Comparison of ENCODE assay signal across 14 cellular contexts in the genomic region with DNA sequence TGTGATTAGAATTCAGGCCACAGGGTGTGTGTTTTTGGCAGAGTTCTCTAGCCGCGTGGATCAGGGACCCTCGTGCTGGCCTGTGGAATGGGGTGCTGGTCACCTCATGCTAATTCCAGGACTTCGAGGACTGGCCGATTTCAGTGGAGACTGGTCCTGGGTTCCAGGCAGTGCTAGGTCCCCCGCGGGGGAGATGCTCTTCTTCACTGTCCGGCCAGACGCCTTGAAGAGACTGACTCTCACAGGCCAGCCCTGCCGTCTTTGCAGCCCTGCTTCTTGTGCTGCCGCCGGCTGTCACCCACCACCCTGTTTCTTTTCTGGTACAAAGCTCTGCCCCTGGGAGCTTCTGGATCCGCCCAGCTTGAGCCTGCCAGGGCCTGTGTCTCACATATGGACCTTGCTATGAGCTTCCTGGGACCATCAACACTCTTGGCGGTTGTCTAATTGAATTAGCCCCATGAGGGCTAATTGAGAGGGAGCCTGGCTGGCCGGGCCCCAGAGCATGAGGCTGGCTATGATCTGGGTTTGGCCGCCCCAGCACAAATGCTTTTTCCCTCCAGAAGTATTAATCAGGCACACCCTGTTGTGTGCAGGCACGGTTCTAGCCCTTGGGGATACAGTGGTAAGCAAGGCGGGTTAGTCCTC. TPM values are rescaled to one million over a fixed set of nuclear protein-coding genes. Genes with fewer than 3 reads are reported as not detected.
DNase-seq lines count a peak whose midpoint lies in the region; ATAC-seq, FAIRE-seq and TF ChIP-seq lines count a peak whose summit lies in the region.
"Had no signal": no experiment of that assay in that cellular context is flagged by ENCODE, and none has a peak within 500 bp of the region (broad histone marks: within the 10 kb centered on the region; RNA-seq: fewer than 3 reads in every experiment).

No MANE protein-coding gene starts in this region.

- H3K27ac ChIP-seq in K562 (ENCODE audit: extremely low read depth, low read depth, low read length) (peak overlapping the region; percentile 12; the same call in 1 of the 3 replicates), tibial artery (peak overlapping the region; percentile 72 to 79), pancreas (no peak overlapping the region)
- H3K27ac ChIP-seq: foreskin keratinocyte had no signal

- TF ChIP-seq CTCF in K562 (IDR thresholded peaks at IDR 0.05 in 2 of 3, conservative IDR thresholded peaks at IDR 0.05 in 1 of 3; ENCODE audit: insufficient read depth in 2 of 3, low read depth in 1 of 3, low read length in 3 of 3), result no peak
- TF ChIP-seq CTCF in mucosa of descending colon (IDR thresholded peaks at IDR 0.05), result no peak
- no peak for TF ChIP-seq CTCF in tibial artery (IDR thresholded peaks at IDR 0.05)
- no peak for TF ChIP-seq CTCF in pancreas (IDR thresholded peaks at IDR 0.05)

- 84% methylated on average over 17 of the region's 18 CpGs for WGBS in K562 (ENCODE audit: insufficient coverage, low coverage, missing lambda C conversion rate)
- 80 to 82% methylated on average over 18 of the region's 18 CpGs for WGBS in pancreas, 2 donors

- H2AFZ ChIP-seq in K562 (ENCODE audit: low read depth, low read length), result no peak overlapping the region
- H2AFZ ChIP-seq: GM23338 had no signal

- POLR2A ChIA-PET in K562 (lab: Yijun Ruan, JAX), result interaction anchor here (0.7 to 6.8 kb wide), 8 partner anchors 6 to 385 kb away, joined by 3 to 75 read pairs (median 4); a partner anchor contains a TSS

- H3K36me3 ChIP-seq in K562 (ENCODE audit: control insufficient read depth, insufficient read depth, low read length) (peaks cover 90% of the 10 kb centered on the region), mucosa of descending colon (ENCODE audit: low read depth) (no peaks in the 10 kb centered on the region), tibial artery (peaks cover 16 to 34% (median 26%) of the 10 kb centered on the region in 3 donors), pancreas (peaks cover 0 to 8% (median 0%) of the 10 kb centered on the region in 3 donors)

- H3K4me1 Mint-ChIP-seq in activated naive CD4-positive, alpha-beta T cell treated with anti-CD3 and anti-CD28 coated beads, Interleukin-2, amount 50 U/mL, for 24 hours, result peaks cover 28% of the 10 kb centered on the region

- H3K27ac Mint-ChIP-seq in activated naive CD4-positive, alpha-beta T cell treated with anti-CD3 and anti-CD28 coated beads, Interleukin-2, amount 50 U/mL, for 24 hours, result peak overlapping the region; percentile 89
- H3K27ac Mint-ChIP-seq: activated CD4-positive, alpha-beta memory T cell treated with anti-CD3 and anti-CD28 coated beads, Interleukin-2, amount 10 ng/mL, durations not matched to agents 7 days and 5 days had no signal

- BruUV-seq in K562 (replicated peaks; lab: Mats Ljungman, UMichigan), result no TSS peak

- H3K27me3 Mint-ChIP-seq in activated naive CD4-positive, alpha-beta T cell treated with anti-CD3 and anti-CD28 coated beads, Interleukin-2, amount 50 U/mL, for 24 hours, result no peaks in the 10 kb centered on the region
- H3K27me3 Mint-ChIP-seq: activated CD4-positive, alpha-beta memory T cell treated with anti-CD3 and anti-CD28 coated beads, Interleukin-2, amount 10 ng/mL, durations not matched to agents 7 days and 5 days had no signal

- CTCF ChIA-PET in K562 (lab: Yijun Ruan, JAX; ENCODE audit: low intra/inter-chr PET ratio), result no interaction called here

- H3K9me3 Mint-ChIP-seq in activated naive CD4-positive, alpha-beta T cell treated with anti-CD3 and anti-CD28 coated beads, Interleukin-2, amount 50 U/mL, for 24 hours, result no peaks in the 10 kb centered on the region
- H3K9me3 Mint-ChIP-seq: activated CD4-positive, alpha-beta memory T cell treated with anti-CD3 and anti-CD28 coated beads, Interleukin-2, amount 10 ng/mL, durations not matched to agents 7 days and 5 days; GM23338 had no signal

- intact Hi-C loops in K562 (cut with micrococcal nuclease), result no loop called here
- intact Hi-C loops in mucosa of descending colon (cut with DNase I, micrococcal nuclease), result no loop called here
- intact Hi-C loops in tibial artery (cut with DNase I; ENCODE audit: low total_unique reads), result loop anchor here (5.0 kb wide), 1 partner anchor 1329 kb away; no protein-coding TSS in a partner anchor
- intact Hi-C loops in pancreas (cut with DNase I), result no loop called here

- TF ChIP-seq POLR2A in K562 (conservative IDR thresholded peaks at IDR 0.05), result no peak

- peak overlapping the region; percentile 9 to 76; a peak in 3 of 4 replicates for H3K9ac ChIP-seq in K562 (ENCODE audit: insufficient read depth in 1 of 2, low read depth in 2 of 2, low read length in 2 of 2)

- no peak overlapping the region for H3K4me3 ChIP-seq in K562
- no peak overlapping the region for H3K4me3 ChIP-seq in mucosa of descending colon
- no peak overlapping the region for H3K4me3 ChIP-seq in tibial artery
- no peak overlapping the region for H3K4me3 ChIP-seq in pancreas
- H3K4me3 ChIP-seq: dorsolateral prefrontal cortex, GM23338 had no signal

- ATAC-seq in K562, result no peak
- peak; percentile 9 for ATAC-seq in mucosa of descending colon
- no peak for ATAC-seq in pancreas
- no peak for ATAC-seq in GM18502 (IDR thresholded peaks at IDR 0.05; ENCODE audit: poor library complexity, unreplicated experiment)
- ATAC-seq: foreskin keratinocyte had no signal

- DNase-seq in activated naive CD4-positive, alpha-beta T cell treated with Interleukin-2 at 50 U/mL for 16 hours, result no peak
- no peak for DNase-seq in K562 (ENCODE audit: extremely low read depth in 1 of 4, low spot score in 3 of 4)
- DNase-seq in mucosa of descending colon, result peak in 1 of 3 donors; percentile 56
- DNase-seq in tibial artery, result peak in 1 of 2 donors; percentile 58
- DNase-seq in pancreas, result no peak
- DNase-seq in NCI-H226, result no peak
- DNase-seq: activated CD4-positive, alpha-beta memory T cell treated with anti-CD3 and anti-CD28 coated beads, Interleukin-2, amount 10 ng/mL, durations not matched to agents 7 days and 5 days; amygdala; foreskin keratinocyte; kidney had no signal

- H3K9me3 ChIP-seq in K562 (replicated peaks; ENCODE audit: control insufficient read depth, insufficient read depth, low read depth, low read length), result no peaks in the 10 kb centered on the region
- H3K9me3 ChIP-seq in mucosa of descending colon, result no peaks in the 10 kb centered on the region
- H3K9me3 ChIP-seq in tibial artery, result no peaks in the 10 kb centered on the region
- no peaks in the 10 kb centered on the region for H3K9me3 ChIP-seq in pancreas

- peaks cover 2% of the 10 kb centered on the region for H3K9me1 ChIP-seq in K562 (ENCODE audit: control insufficient read depth, insufficient read depth, low read length)

- no peak overlapping the region; the same call in 1 of the 2 replicates for H3K4me2 ChIP-seq in K562 (ENCODE audit: insufficient read depth, low read length)
- H3K4me2 ChIP-seq: GM23338 had no signal

- H3K27me3 ChIP-seq in K562 (ENCODE audit: control insufficient read depth in 2 of 2, insufficient read depth in 2 of 2, low read length in 2 of 2) (no peaks in the 10 kb centered on the region), tibial artery (no peaks in the 10 kb centered on the region), pancreas (no peaks in the 10 kb centered on the region)
- H3K27me3 ChIP-seq: dorsolateral prefrontal cortex, foreskin keratinocyte had no signal

- FAIRE-seq in K562 (lab: Jason Lieb, UNC) (no peak), pancreas (lab: Jason Lieb, UNC) (no peak)
- FAIRE-seq: kidney had no signal

- peaks cover 12% of the 10 kb centered on the region for H3K36me3 Mint-ChIP-seq in activated naive CD4-positive, alpha-beta T cell treated with anti-CD3 and anti-CD28 coated beads, Interleukin-2, amount 50 U/mL, for 24 hours

- in situ Hi-C loops in K562 (cut with MboI), result no loop called here

- H3K4me3 Mint-ChIP-seq in activated naive CD4-positive, alpha-beta T cell treated with anti-CD3 and anti-CD28 coated beads, Interleukin-2, amount 50 U/mL, for 24 hours, result peak overlapping the region; percentile 77
- H3K4me3 Mint-ChIP-seq: activated CD4-positive, alpha-beta memory T cell treated with anti-CD3 and anti-CD28 coated beads, Interleukin-2, amount 10 ng/mL, durations not matched to agents 7 days and 5 days; GM23338 had no signal

- no peak for TF ChIP-seq RAD21 in K562 (CRISPR knock-in tag; conservative IDR thresholded peaks at IDR 0.05 in 1 of 2, IDR thresholded peaks at IDR 0.05 in 1 of 2)

- H4K20me1 ChIP-seq in K562 (replicated peaks; ENCODE audit: control insufficient read depth, insufficient read depth, low read length), result peaks cover 14% of the 10 kb centered on the region; the same call in 1 of the 2 replicates

- TF ChIP-seq EP300 in K562 (IDR thresholded peaks at IDR 0.05; ENCODE audit: low read length), result no peak

- H3K79me2 ChIP-seq in K562 (ENCODE audit: control insufficient read depth, insufficient read depth, low read length), result peaks cover 100% of the 10 kb centered on the region

- peaks cover 33 to 79% of the 10 kb centered on the region in 2 experiments; a peak in 4 of 5 replicates for H3K4me1 ChIP-seq in K562 (replicated peaks in 1 of 2; ENCODE audit: control insufficient read depth in 2 of 2, insufficient read depth in 2 of 2, low read length in 2 of 2)
- H3K4me1 ChIP-seq in mucosa of descending colon (ENCODE audit: low read depth), result peaks cover 78% of the 10 kb centered on the region
- peaks cover 6 to 79% (median 67%) of the 10 kb centered on the region in 4 donors for H3K4me1 ChIP-seq in tibial artery
- H3K4me1 ChIP-seq in pancreas, result peaks cover 25 to 49% (median 34%) of the 10 kb centered on the region in 3 donors

TF ChIP-seq in K562, 482 proteins besides CTCF, POLR2A, EP300 and RAD21 (continues in another document):
- TF ChIP-seq SMC3 (conservative IDR thresholded peaks at IDR 0.05; ENCODE audit: insufficient read depth, low read depth, low read length), result no peak

RNA-seq across cellular contexts. Expression of a gene that starts 8.2 kb away (rescaled TPM):
- 289 and 513 TPM in 2 replicates for total RNA-seq in K562 (2011; cell fraction: chromatin; rRNA removed; ENCODE audit: low replicate concordance)
- total RNA-seq in K562 (2011; cell fraction: nucleolus; rRNA removed), result 197 and 203 TPM in 2 replicates
- 215 and 311 TPM in 2 replicates for total RNA-seq in K562 (2011; cell fraction: nucleoplasm; rRNA removed)
- 14.7 and 36.9 TPM in 2 replicates for total RNA-seq in K562 (2014; rRNA removed)
- 13.8 and 18.1 TPM in 2 replicates for total RNA-seq in K562 (2014; rRNA removed; fragmentation: Illumina TruSeq; extraction: Trizol)
- total RNA-seq in K562 (2015; rRNA removed; fragmentation: Illumina TruSeq; extraction: Trizol), result 25.8 and 28.9 TPM in 2 replicates
- 65.8 and 66.3 TPM in 2 replicates for total RNA-seq in K562 (2021)
- 14.4 and 20.7 TPM in 2 replicates for polyA plus RNA-seq in K562 (2011; rRNA removed)
- 9.9 and 11.6 TPM in 2 replicates for polyA plus RNA-seq in K562 (2011; cell fraction: cytosol; rRNA removed)
- 78.1 and 99.4 TPM in 2 replicates for polyA plus RNA-seq in K562 (2011; cell fraction: nucleus; rRNA removed)
- 33.1 and 37.7 TPM in 2 replicates for polyA plus RNA-seq in K562 (2012)
- polyA plus RNA-seq in K562 (2014; fragmentation: Illumina TruSeq; extraction: Trizol), result 40.7 and 46.7 TPM in 2 replicates
- 1 to 10 TPM; 2.2 to 3.8 TPM for polyA plus RNA-seq in K562 (2014; fragmentation: Nextera tagmentation; extraction: Ambion mirVana)
- polyA plus RNA-seq in K562 (2014; rRNA removed), result 26.0 and 26.5 TPM in 2 replicates
- polyA minus RNA-seq in K562 (2011; rRNA and poly(A)+ RNA removed), result 20.9 and 23.5 TPM in 2 replicates
- polyA minus RNA-seq in K562 (2011; cell fraction: cytosol; rRNA and poly(A)+ RNA removed), result 51.8 and 60.9 TPM in 2 replicates
- polyA minus RNA-seq in K562 (2011; cell fraction: nucleus; rRNA and poly(A)+ RNA removed), result 61.8 and 88.5 TPM in 2 replicates
- total RNA-seq in mucosa of descending colon, result 100 to 1,000 TPM; 194 to 230 (median 201) TPM
- 10 to 100 TPM; 44.0 to 78.0 (median 55.5) TPM for total RNA-seq in pancreas
- 10 to 100 TPM; 35.4 to 90.1 TPM for polyA plus RNA-seq in pancreas

Comparison
In these comparisons a context has a peak if more than half of its experiments do, and no peak if none do; other contexts are left out.
1. H3K27ac ChIP-seq: peak in K562 (single experiment) and tibial artery (2 of 2); none in pancreas (0 of 4).